Comparison of ENCODE assay signal across 20 cellular contexts in the genomic region with DNA sequence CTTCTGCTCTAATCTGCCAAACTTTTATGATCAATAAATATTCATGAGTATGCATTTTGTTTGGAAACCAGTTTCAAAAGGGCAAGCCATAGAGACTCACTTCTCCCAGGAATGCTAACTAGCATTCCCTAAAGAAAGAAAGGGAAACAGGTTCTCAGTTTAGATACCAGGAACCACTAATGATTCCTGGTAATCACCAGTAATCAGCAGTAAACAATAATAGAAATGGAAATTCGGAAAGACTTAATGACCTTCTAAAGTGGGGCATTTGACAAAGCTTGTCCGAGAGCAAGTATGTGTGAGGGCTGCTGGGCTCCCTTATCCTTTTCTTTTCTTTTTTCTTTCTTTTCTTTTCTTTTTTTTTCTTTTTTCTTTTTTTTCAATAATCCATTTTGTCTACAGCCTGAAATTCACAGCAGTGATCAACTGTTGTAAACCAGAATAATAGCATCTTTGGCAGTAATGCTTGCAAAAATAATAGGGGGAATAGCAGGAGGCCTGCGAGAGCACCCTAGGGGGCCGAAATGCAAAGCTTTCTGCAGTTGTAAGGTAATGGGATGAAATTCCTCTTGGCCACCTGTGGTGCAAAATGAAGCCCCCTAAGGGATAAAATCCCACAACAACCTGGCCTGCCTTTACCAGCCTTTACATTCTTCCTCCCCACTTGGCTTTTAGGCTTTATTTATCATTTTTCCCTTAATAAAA.
DNase-seq lines count a peak whose midpoint lies in the region; ATAC-seq and TF ChIP-seq lines count a peak whose summit lies in the region.
"Had no signal": no experiment of that assay in that cellular context is flagged by ENCODE, and none has a peak within 500 bp of the region (broad histone marks: within the 10 kb centered on the region; RNA-seq: fewer than 3 reads in every experiment).

No MANE protein-coding gene starts in this region.

- H3K36me3 ChIP-seq in A673 (ENCODE audit: insufficient read depth, low read length, poor library complexity, severe bottlenecking): no peaks in the 10 kb centered on the region
- H3K36me3 ChIP-seq: MG63 had no signal

- no peak for ATAC-seq in HG02623 (IDR thresholded peaks at IDR 0.05; ENCODE audit: unreplicated experiment)
- ATAC-seq: Right ventricle myocardium inferior had no signal

- no peak for TF ChIP-seq CTCF in A673 (conservative IDR thresholded peaks at IDR 0.05; ENCODE audit: low read depth, low read length)
- TF ChIP-seq CTCF in foreskin fibroblast (IDR thresholded peaks at IDR 0.05; ENCODE audit: low read depth, low read length): no peak

- H3K4me3 ChIP-seq in A673 (ENCODE audit: low read depth, low read length, poor library complexity, severe bottlenecking) (no peak overlapping the region), foreskin fibroblast (ENCODE audit: low read depth in 1 of 2, low read length in 2 of 2) (no peak overlapping the region)
- H3K4me3 ChIP-seq: GM23248, MG63 had no signal

- no peak overlapping the region for H3K27ac ChIP-seq in A673 (ENCODE audit: low read depth, low read length, poor library complexity, severe bottlenecking)
- H3K27ac ChIP-seq: GM23248 had no signal

- H3K4me3 Mint-ChIP-seq in activated CD4-positive, alpha-beta memory T cell treated with anti-CD3 and anti-CD28 coated beads, Interleukin-2, amount 10 ng/mL, durations not matched to agents 7 days and 5 days: no peak overlapping the region
- H3K4me3 Mint-ChIP-seq: CD4-positive, alpha-beta T cell had no signal

- no peaks in the 10 kb centered on the region for H3K4me1 Mint-ChIP-seq in activated CD4-positive, alpha-beta memory T cell treated with anti-CD3 and anti-CD28 coated beads, Interleukin-2, amount 10 ng/mL, durations not matched to agents 7 days and 5 days

- H3K27me3 Mint-ChIP-seq in activated CD4-positive, alpha-beta memory T cell treated with anti-CD3 and anti-CD28 coated beads, Interleukin-2, amount 10 ng/mL, durations not matched to agents 7 days and 5 days: peaks cover 5% of the 10 kb centered on the region

- no peaks in the 10 kb centered on the region for H3K36me3 Mint-ChIP-seq in activated CD4-positive, alpha-beta memory T cell treated with anti-CD3 and anti-CD28 coated beads, Interleukin-2, amount 10 ng/mL, durations not matched to agents 7 days and 5 days (ENCODE audit: low read depth)

- H3K4me1 ChIP-seq in A673 (ENCODE audit: insufficient read depth, low read length, poor library complexity, severe bottlenecking): peaks cover 17% of the 10 kb centered on the region

- no peak overlapping the region for H3K27ac Mint-ChIP-seq in activated CD4-positive, alpha-beta memory T cell treated with anti-CD3 and anti-CD28 coated beads, Interleukin-2, amount 10 ng/mL, durations not matched to agents 7 days and 5 days
- H3K27ac Mint-ChIP-seq: CD4-positive, alpha-beta T cell had no signal

- CTCF ChIA-PET in A673 (lab: Charles Lee): no interaction called here
- CTCF ChIA-PET in HEK293T (lab: Yijun Ruan, JAX): interaction anchor here (0.7 kb wide), 1 partner anchor 9 kb away, joined by 5 read pairs; no protein-coding TSS in a partner anchor
- CTCF ChIA-PET in activated CD4-positive, alpha-beta memory T cell treated with anti-CD3 and anti-CD28 coated beads, Interleukin-2, amount 10 ng/mL, durations not matched to agents 7 days and 5 days (lab: Charles Lee): interaction anchor here (1.9 kb wide), 1 partner anchor 14 kb away, joined by 7 read pairs; no protein-coding TSS in a partner anchor

- H3K27me3 ChIP-seq in A673 (replicated peaks; ENCODE audit: insufficient read depth, low read depth, low read length, poor library complexity): no peaks in the 10 kb centered on the region
- H3K27me3 ChIP-seq: MG63 had no signal

- no peaks in the 10 kb centered on the region for H3K9me3 Mint-ChIP-seq in activated CD4-positive, alpha-beta memory T cell treated with anti-CD3 and anti-CD28 coated beads, Interleukin-2, amount 10 ng/mL, durations not matched to agents 7 days and 5 days
- H3K9me3 Mint-ChIP-seq: CD4-positive, alpha-beta T cell had no signal

- no TSS peak for BruUV-seq in A673 (replicated peaks; lab: Mats Ljungman, UMichigan)

- H3K9me3 ChIP-seq in A673 (ENCODE audit: low read depth, low read length, poor library complexity, severe bottlenecking): peaks cover 7% of the 10 kb centered on the region
- H3K9me3 ChIP-seq: MG63 had no signal

- DNase-seq in A673 (ENCODE audit: low spot score) (peak; percentile 68), HEK293T (ENCODE audit: extremely low spot score) (no peak), NCI-H69 (lab: John Stamatoyannopoulos, UW) (peak; percentile 49), iPS-NIHi11 (ENCODE audit: low spot score) (peak; percentile 17), superior temporal gyrus (ENCODE audit: extremely low spot score) (no peak), foreskin fibroblast (no peak)
- no peak for DNase-seq in activated CD4-positive, alpha-beta memory T cell treated with anti-CD3 and anti-CD28 coated beads, Interleukin-2, amount 10 ng/mL, durations not matched to agents 7 days and 5 days
- DNase-seq: Calu3; CD4-positive, alpha-beta T cell; GM23248; IMR-90; Kasumi-1; MG63; NCI-H1092; NCI-H187; NCI-H446 treated with DMSO at 0.1 percent for 48 hours; NK-92 treated with Interleukin-12 subunit alpha and Interleukin-12 subunit beta, amount 100 ng/mL, for 24 hours; SW 1271 had no signal

- intact Hi-C loops in A673 (cut with micrococcal nuclease; ENCODE audit: unreplicated experiment): no loop called here

- POLR2A ChIA-PET in A673 (lab: Charles Lee; ENCODE audit: low non-redundant PET): no interaction called here
- POLR2A ChIA-PET in HEK293T (lab: Yijun Ruan, JAX): no interaction called here
- POLR2A ChIA-PET in activated CD4-positive, alpha-beta memory T cell treated with anti-CD3 and anti-CD28 coated beads, Interleukin-2, amount 10 ng/mL, durations not matched to agents 7 days and 5 days (lab: Charles Lee): no interaction called here

TF ChIP-seq in HEK293T, 16 proteins besides CTCF, POLR2A, EP300 and RAD21:
- TF ChIP-seq ZNF384 (IDR thresholded peaks at IDR 0.05) (peak; percentile 55; the same call in 1 of the 2 replicates), FOXK2 (IDR thresholded peaks at IDR 0.05) (no peak)

Comparison
In these comparisons a context has a peak if more than half of its experiments do, and no peak if none do; other contexts are left out.
1. DNase-seq: peak in A673 (single experiment), NCI-H69 (single experiment) and iPS-NIHi11 (single experiment); none in HEK293T (single experiment), activated CD4-positive, alpha-beta memory T cell treated with anti-CD3 and anti-CD28 coated beads, Interleukin-2, amount 10 ng/mL, durations not matched to agents 7 days and 5 days (single experiment), superior temporal gyrus (single experiment) and foreskin fibroblast (0 of 2).